In the genomic region with DNA sequence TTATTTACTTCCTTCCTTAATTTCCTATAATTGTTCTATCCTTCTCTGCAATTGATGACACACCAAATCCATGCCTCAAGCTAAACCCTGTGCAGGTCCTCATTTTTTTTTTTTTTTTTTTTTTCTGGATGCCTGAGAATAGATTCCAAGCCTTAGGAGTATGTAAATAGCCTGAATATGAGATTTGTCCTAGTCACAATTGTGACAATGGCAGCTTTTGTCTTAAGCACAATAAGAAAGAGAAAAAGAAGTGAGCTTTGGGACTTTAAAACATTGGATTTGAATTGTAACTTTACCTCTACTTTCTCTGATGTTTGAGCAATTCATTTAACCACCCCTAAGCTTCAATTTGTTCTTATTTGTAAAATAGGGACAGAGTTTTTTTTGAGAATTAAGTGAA, we compare ENCODE assay signal across 26 cellular contexts.
"Had no signal": no experiment of that assay in that cellular context is flagged by ENCODE, and none has a peak within 500 bp of the region (broad histone marks: within the 10 kb centered on the region; RNA-seq: fewer than 3 reads in every experiment).

No MANE protein-coding gene starts in this region.

- H3K9ac ChIP-seq: SK-N-SH had no signal

- DNase-seq: activated CD4-positive, alpha-beta T cell treated with anti-CD3 and anti-CD28 coated beads for 36 hours; activated CD4-positive, alpha-beta T cell treated with anti-CD3 and anti-CD28 coated beads, Interleukin-2, amount 10 ng/mL, durations not matched to agents 7 days and 5 days; activated CD4-positive, alpha-beta T cell treated with anti-CD3 and anti-CD28 coated beads, Interleukin-2, amount 50 U/mL, for 48 hours; activated CD8-positive, alpha-beta T cell treated with anti-CD3 and anti-CD28 coated beads, Interleukin-2, amount 10 ng/mL, durations not matched to agents 7 days and 5 days; activated gamma-delta T cell treated with Interleukin-2 at 50 U/mL for 16 hours; activated naive CD4-positive, alpha-beta T cell treated with anti-CD3 and anti-CD28 coated beads for 36 hours; activated T-cell treated with anti-CD3 and anti-CD28 coated beads, Interleukin-2, amount 50 U/mL, for 4 hours; adrenal gland; body of pancreas; MG63; NCI-H1048; NCI-H1105 treated with DMSO at 0.1 percent for 48 hours; NCI-H1436; NCI-H1694; NCI-H2029; NCI-H345; NCI-H524 treated with DMSO at 0.1 percent for 48 hours; Peyer's patch; RPMI8226; SHP77 treated with DMSO at 0.1 percent for 48 hours; SK-N-SH had no signal

- H3K27ac ChIP-seq: adrenal gland, body of pancreas, breast epithelium, Peyer's patch, SJSA1 had no signal

- H3K4me1 ChIP-seq: adrenal gland, body of pancreas, breast epithelium, Peyer's patch, SJSA1 had no signal

- H3K36me3 ChIP-seq: adrenal gland, breast epithelium, MG63, Peyer's patch, SJSA1 had no signal

- ATAC-seq: activated CD4-positive, alpha-beta T cell treated with anti-CD3 and anti-CD28 coated beads for 36 hours; activated CD4-positive, CD25-positive, alpha-beta regulatory T cell treated with anti-CD3 and anti-CD28 coated beads, Interleukin-2, amount 50 U/mL, for 24 hours; activated CD8-positive, alpha-beta T cell treated with anti-CD3 and anti-CD28 coated beads, Interleukin-2, amount 10 ng/mL, durations not matched to agents 7 days and 5 days; activated naive CD4-positive, alpha-beta T cell treated with anti-CD3 and anti-CD28 coated beads, Interleukin-2, amount 50 U/mL, for 72 hours; activated T-cell treated with anti-CD3 and anti-CD28 coated beads, Interleukin-2, amount 50 U/mL, for 4 hours; body of pancreas had no signal

- FAIRE-seq: astrocyte had no signal

- H3K27me3 ChIP-seq: adrenal gland, body of pancreas, breast epithelium, MG63, Peyer's patch, SJSA1 had no signal

- H3K4me3 ChIP-seq: adrenal gland, body of pancreas, breast epithelium, MG63, Peyer's patch, SJSA1 had no signal

- H3K4me2 ChIP-seq: SK-N-SH had no signal

- H3K9me3 ChIP-seq: adrenal gland, body of pancreas, breast epithelium, MG63, Peyer's patch, SJSA1, SK-N-SH had no signal
